ENCODE assay signal across 11 cellular contexts in the genomic region with DNA sequence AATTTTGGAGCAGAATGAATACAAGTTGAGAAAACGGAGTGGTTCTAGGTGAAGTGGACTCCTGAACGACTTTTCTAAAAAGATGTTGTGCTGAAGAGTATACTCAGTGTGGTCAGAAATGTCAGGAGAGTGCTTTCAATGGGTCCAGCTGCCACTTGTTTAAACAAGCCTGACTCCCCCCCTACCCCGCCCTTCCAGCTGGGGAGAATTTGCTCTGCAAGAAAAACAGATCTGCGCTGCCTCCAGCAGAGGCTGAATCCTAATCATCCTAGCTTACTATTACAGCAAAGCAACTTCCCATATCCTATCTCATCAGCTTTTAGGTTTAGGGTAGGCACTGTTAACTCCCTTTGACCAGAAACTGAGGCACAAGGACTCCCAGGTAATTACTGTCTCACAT. TPM values are rescaled to one million over a fixed set of nuclear protein-coding genes. Genes with fewer than 3 reads are reported as not detected.
DNase-seq lines count a peak whose midpoint lies in the region; ATAC-seq and TF ChIP-seq lines count a peak whose summit lies in the region.
"Had no signal": no experiment of that assay in that cellular context is flagged by ENCODE, and none has a peak within 500 bp of the region (broad histone marks: within the 10 kb centered on the region; RNA-seq: fewer than 3 reads in every experiment).

No MANE protein-coding gene starts in this region.

- H2BK12ac ChIP-seq in mesenchymal stem cell (ENCODE audit: low read length in 2 of 2): no peak overlapping the region

- no peaks in the 10 kb centered on the region for H3K9me3 ChIP-seq in endocrine pancreas (ENCODE audit: control insufficient read depth, low read length)
- peaks cover 14% of the 10 kb centered on the region for H3K9me3 ChIP-seq in mesenchymal stem cell (ENCODE audit: control insufficient read depth, low read length)
- H3K9me3 ChIP-seq: transverse colon had no signal

- H4K8ac ChIP-seq in mesenchymal stem cell (ENCODE audit: low read length): no peak overlapping the region

- no peak overlapping the region for H3K14ac ChIP-seq in mesenchymal stem cell (ENCODE audit: low read length in 2 of 2)

- no peaks in the 10 kb centered on the region for H3K36me3 Mint-ChIP-seq in activated naive CD8-positive, alpha-beta T cell
- no peaks in the 10 kb centered on the region for H3K36me3 Mint-ChIP-seq in activated naive CD8-positive, alpha-beta T cell treated with anti-CD3 and anti-CD28 coated beads for 36 hours
- no peaks in the 10 kb centered on the region for H3K36me3 Mint-ChIP-seq in type B pancreatic cell

- H3K4ac ChIP-seq in mesenchymal stem cell (ENCODE audit: low read depth in 1 of 2, low read length in 2 of 2): no peak overlapping the region

- peaks cover 2% of the 10 kb centered on the region for H3K4me1 Mint-ChIP-seq in activated naive CD8-positive, alpha-beta T cell (ENCODE audit: low read depth)
- H3K4me1 Mint-ChIP-seq in activated naive CD8-positive, alpha-beta T cell treated with anti-CD3 and anti-CD28 coated beads for 36 hours: no peaks in the 10 kb centered on the region
- no peaks in the 10 kb centered on the region for H3K4me1 Mint-ChIP-seq in type B pancreatic cell (ENCODE audit: unreplicated experiment)

- H3K27me3 Mint-ChIP-seq in activated naive CD8-positive, alpha-beta T cell: peaks cover 15% of the 10 kb centered on the region
- H3K27me3 Mint-ChIP-seq in activated naive CD8-positive, alpha-beta T cell treated with anti-CD3 and anti-CD28 coated beads for 36 hours: peaks cover 22% of the 10 kb centered on the region
- H3K27me3 Mint-ChIP-seq in type B pancreatic cell: peaks cover 45% of the 10 kb centered on the region

- peak overlapping the region; percentile 57 for H3K4me3 Mint-ChIP-seq in activated naive CD8-positive, alpha-beta T cell
- H3K4me3 Mint-ChIP-seq in activated naive CD8-positive, alpha-beta T cell treated with anti-CD3 and anti-CD28 coated beads for 36 hours: no peak overlapping the region
- peak overlapping the region; percentile 78 for H3K4me3 Mint-ChIP-seq in type B pancreatic cell

- H3K4me2 ChIP-seq in mesenchymal stem cell (ENCODE audit: low read length, poor library complexity, severe bottlenecking): no peak overlapping the region

- H2AFZ ChIP-seq in mesenchymal stem cell (ENCODE audit: low read depth, low read length): no peak overlapping the region

- H3K9ac ChIP-seq in endocrine pancreas (ENCODE audit: control insufficient read depth, insufficient read depth, low read length) (no peak overlapping the region), mesenchymal stem cell (ENCODE audit: low read length) (no peak overlapping the region)

- no peak for TF ChIP-seq CTCF in type B pancreatic cell (conservative IDR thresholded peaks at IDR 0.05)

- H4K91ac ChIP-seq in mesenchymal stem cell (ENCODE audit: low read length): no peak overlapping the region

- H2BK5ac ChIP-seq in mesenchymal stem cell (ENCODE audit: low read depth, low read length, poor library complexity, severe bottlenecking): no peak overlapping the region

- WGBS in mesenchymal stem cell: 36% methylated on average over 2 of the region's 4 CpGs

- H3K4me3 ChIP-seq in endocrine pancreas (ENCODE audit: control insufficient read depth, insufficient read depth, low read length) (peak overlapping the region; percentile 32), mesenchymal stem cell (ENCODE audit: insufficient read depth in 1 of 2, low read depth in 1 of 2, low read length in 2 of 2) (no peak overlapping the region)
- H3K4me3 ChIP-seq: transverse colon had no signal

- H2AK5ac ChIP-seq in mesenchymal stem cell (ENCODE audit: low read length, severe bottlenecking): no peak overlapping the region

- H3K27ac ChIP-seq in mesenchymal stem cell (ENCODE audit: low read length, poor library complexity, severe bottlenecking): no peak overlapping the region
- H3K27ac ChIP-seq: transverse colon had no signal

- H3K9me3 Mint-ChIP-seq in activated naive CD8-positive, alpha-beta T cell (ENCODE audit: low read depth): no peaks in the 10 kb centered on the region
- H3K9me3 Mint-ChIP-seq in activated naive CD8-positive, alpha-beta T cell treated with anti-CD3 and anti-CD28 coated beads for 36 hours: peaks cover 3% of the 10 kb centered on the region
- H3K9me3 Mint-ChIP-seq in type B pancreatic cell: no peaks in the 10 kb centered on the region

- H3K4me1 ChIP-seq in endocrine pancreas (ENCODE audit: control insufficient read depth, insufficient read depth, low read length) (no peaks in the 10 kb centered on the region), mesenchymal stem cell (ENCODE audit: control insufficient read depth, insufficient read depth, low read depth, low read length) (peaks cover 4% of the 10 kb centered on the region)

- no peak overlapping the region for H2BK120ac ChIP-seq in mesenchymal stem cell (ENCODE audit: low read depth, low read length)

- intact Hi-C loops in Right ventricle myocardium superior (cut with DNase I): no loop called here

- no peaks in the 10 kb centered on the region for H3K27me3 ChIP-seq in endocrine pancreas (ENCODE audit: control insufficient read depth, insufficient read depth, low read length)
- H3K27me3 ChIP-seq in mesenchymal stem cell (ENCODE audit: control insufficient read depth in 1 of 2, insufficient read depth in 1 of 2, low read length in 2 of 2): peaks cover 10 to 28% of the 10 kb centered on the region in 2 experiments

- no peak overlapping the region for H3K27ac Mint-ChIP-seq in activated naive CD8-positive, alpha-beta T cell
- no peak overlapping the region for H3K27ac Mint-ChIP-seq in activated naive CD8-positive, alpha-beta T cell treated with anti-CD3 and anti-CD28 coated beads for 36 hours
- peak overlapping the region; percentile 16 for H3K27ac Mint-ChIP-seq in type B pancreatic cell

- no peak overlapping the region for H3K23ac ChIP-seq in mesenchymal stem cell (ENCODE audit: low read length in 2 of 2)

- no peaks in the 10 kb centered on the region for H3K79me1 ChIP-seq in mesenchymal stem cell (replicated peaks; ENCODE audit: low read length, poor library complexity, severe bottlenecking)

- no peak for DNase-seq in activated naive CD8-positive, alpha-beta T cell treated with anti-CD3 and anti-CD28 coated beads for 36 hours
- DNase-seq in NCI-H510A treated with DMSO at 0.1 percent for 48 hours (lab: John Stamatoyannopoulos, UW) (peak; percentile 61), type B pancreatic cell (ENCODE audit: extremely low spot score, unreplicated experiment) (no peak), mesenchymal stem cell (no peak), Right ventricle myocardium superior (no peak)
- DNase-seq: caudate nucleus, left ventricle myocardium superior, transverse colon had no signal

- no peak overlapping the region for H3K18ac ChIP-seq in mesenchymal stem cell (ENCODE audit: low read depth in 1 of 2, low read length in 2 of 2)

- ATAC-seq in GM18868 (IDR thresholded peaks at IDR 0.05; ENCODE audit: unreplicated experiment): no peak
- ATAC-seq in Right ventricle myocardium superior (ENCODE audit: poor library complexity): no peak
- ATAC-seq: left ventricle myocardium superior had no signal

- H2BK15ac ChIP-seq in mesenchymal stem cell (ENCODE audit: low read depth, poor library complexity, severe bottlenecking): no peak overlapping the region

- H3K36me3 ChIP-seq in endocrine pancreas (ENCODE audit: control insufficient read depth, insufficient read depth, low read length): no peaks in the 10 kb centered on the region
- H3K36me3 ChIP-seq in mesenchymal stem cell (ENCODE audit: control insufficient read depth in 1 of 2, insufficient read depth in 2 of 2, low read depth in 1 of 2, low read length in 2 of 2): no peaks in the 10 kb centered on the region
- H3K36me3 ChIP-seq: transverse colon had no signal

RNA-seq across cellular contexts. Expression of a gene that starts 1.9 kb away (rescaled TPM):
- 1 to 10 TPM; 1.1 to 1.5 TPM for total RNA-seq in activated naive CD8-positive, alpha-beta T cell treated with anti-CD3 and anti-CD28 coated beads for 36 hours
- 2.5 and 2.9 TPM in 2 replicates for total RNA-seq in type B pancreatic cell (ENCODE audit: low replicate concordance)
- 0.26 TPM for polyA plus RNA-seq in mesenchymal stem cell (2013, experiment 1 of 2)
- 0.21 TPM for polyA plus RNA-seq in mesenchymal stem cell (2013, experiment 2 of 2)
- not detected for total RNA-seq in Right ventricle myocardium superior
- total RNA-seq: left ventricle myocardium superior had no signal
